In the genomic region with DNA sequence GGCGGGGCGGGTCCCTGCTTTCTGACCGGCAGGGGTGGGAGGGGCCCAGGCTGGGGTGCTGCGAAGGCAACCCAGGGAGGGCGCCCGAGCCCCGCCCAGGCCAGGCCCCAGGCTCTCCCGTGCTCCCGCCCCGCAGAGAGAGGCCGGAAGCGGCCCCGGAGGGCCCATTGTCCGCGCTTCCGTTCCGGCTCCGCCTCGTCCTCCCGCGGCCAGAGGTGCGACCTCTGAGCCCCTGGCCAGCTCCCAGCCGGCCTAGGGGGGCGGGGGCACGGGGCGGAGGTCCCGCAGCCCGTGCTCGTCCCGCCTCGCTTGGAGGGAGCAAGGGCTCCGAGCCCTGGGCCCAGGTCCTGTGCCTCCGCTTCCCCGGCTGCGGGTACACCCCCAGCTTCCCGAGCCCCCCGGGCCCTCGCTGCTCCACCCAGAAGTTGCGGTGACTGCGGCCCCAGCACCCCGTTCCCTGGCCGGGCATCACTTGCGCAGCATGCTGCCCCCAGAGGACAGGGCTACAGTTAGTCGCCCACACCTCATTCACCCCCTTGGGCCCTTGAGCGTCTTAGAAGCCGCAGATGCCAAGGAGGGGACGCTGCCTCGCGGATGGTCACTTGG, we compare ENCODE assay signal across 8 cellular contexts. TPM values are rescaled to one million over a fixed set of nuclear protein-coding genes. Genes with fewer than 3 reads are reported as not detected.
DNase-seq lines count a peak whose midpoint lies in the region; ATAC-seq and TF ChIP-seq lines count a peak whose summit lies in the region.

No MANE protein-coding gene starts in this region.

- TF ChIP-seq CTCF in ovary (IDR thresholded peaks at IDR 0.05): no peak
- TF ChIP-seq CTCF in vagina (IDR thresholded peaks at IDR 0.05): no peak

- H3K9me3 ChIP-seq in ovary: no peaks in the 10 kb centered on the region
- H3K9me3 ChIP-seq in vagina: no peaks in the 10 kb centered on the region

- H3K27ac ChIP-seq in ovary (peak overlapping the region; percentile 46 to 93), vagina (peak overlapping the region; percentile 93)

- no peak for TF ChIP-seq EP300 in ovary (IDR thresholded peaks at IDR 0.05)

- H3K27me3 ChIP-seq in ovary (no peaks in the 10 kb centered on the region), vagina (no peaks in the 10 kb centered on the region)

- peaks cover 5% of the 10 kb centered on the region for H3K4me1 ChIP-seq in ovary (ENCODE audit: insufficient read depth)
- peaks cover 73% of the 10 kb centered on the region for H3K4me1 ChIP-seq in vagina

- intact Hi-C loops in head of caudate nucleus (cut with DNase I) (loop anchor here (10.0 kb wide), 1 partner anchor 132 kb away; no protein-coding TSS in a partner anchor), ovary (cut with DNase I) (loop anchor here in 2 of 4 donors (5.0 to 10.0 kb wide), 2 partner anchors 305 to 308 kb away; no protein-coding TSS in a partner anchor), vagina (cut with DNase I) (loop anchor here (10.0 kb wide), 1 partner anchor 198 kb away; no protein-coding TSS in a partner anchor)

- WGBS in ovary, 3 donors: 4 to 13% (median 11%) methylated on average over 11 to 49 of the region's 49 CpGs

- TF ChIP-seq POLR2A in ovary (IDR thresholded peaks at IDR 0.05) (peak; percentile 47), vagina (IDR thresholded peaks at IDR 0.05) (peak in 1 of 2 donors; percentile 56)

- ATAC-seq in GM19397 (IDR thresholded peaks at IDR 0.05; ENCODE audit: unreplicated experiment) (peak; percentile 92), HG03469 (IDR thresholded peaks at IDR 0.05; ENCODE audit: unreplicated experiment) (peak; percentile 86)

- DNase-seq in DMS153 treated with DMSO at 0.1 percent for 48 hours (lab: John Stamatoyannopoulos, UW; ENCODE audit: unreplicated experiment): peak; percentile 80
- DNase-seq in RPMI7951 (ENCODE audit: low read depth): peak; percentile 92
- DNase-seq in activated naive CD4-positive, alpha-beta T cell treated with anti-CD3 and anti-CD28 coated beads, Interleukin-2, amount 50 U/mL, for 16 hours: peak; percentile 63
- DNase-seq in head of caudate nucleus: peak; percentile 65 to 92 (median 84)
- DNase-seq in ovary: peak; percentile 81 to 90 (median 85)
- peak in 1 of 2 donors; percentile 90 for DNase-seq in vagina (ENCODE audit: extremely low spot score in 2 of 2)

- no peaks in the 10 kb centered on the region for H3K36me3 ChIP-seq in ovary
- no peaks in the 10 kb centered on the region for H3K36me3 ChIP-seq in vagina

- H3K4me3 ChIP-seq in ovary (peak overlapping the region; percentile 59), vagina (peak overlapping the region; percentile 50 to 58)

RNA-seq across cellular contexts. Expression of a gene that starts 20.4 kb away (rescaled TPM):
- 68.0 and 68.9 TPM in 2 replicates for total RNA-seq in RPMI7951 (2014; rRNA removed; shearing (Covaris generic))
- total RNA-seq in ovary (100 to 1,000 TPM in 1 of 7 donors, 10 to 100 TPM in 6; 21.6 to 111 (median 57.1) TPM), vagina (96.5 TPM)
- polyA plus RNA-seq in ovary: 100 to 1,000 TPM in 1 of 2 donors, 10 to 100 TPM in 1; 55.2 to 120 TPM
